29 cellular contexts compared by ENCODE assay signal in genomic region chr1:94555091-94555490, GRCh38. TPM values are rescaled to one million over a fixed set of nuclear protein-coding genes. Genes with fewer than 3 reads are reported as not detected.
"Had no signal": no experiment of that assay in that cellular context is flagged by ENCODE, and none has a peak within 500 bp of the region (broad histone marks: within the 10 kb centered on the region; RNA-seq: fewer than 3 reads in every experiment).

No MANE protein-coding gene starts in this region.

- H3K36me3 Mint-ChIP-seq: immature natural killer cell; memory B cell; naive thymus-derived CD8-positive, alpha-beta T cell; stimulated activated memory B cell treated with anti-CD40 and anti-IgM and Interleukin-4, amounts not matched to agents 10 μg/mL and 1 μg/mL and 100 μg/mL, for 72 hours had no signal

- H3K4me1 ChIP-seq: psoas muscle, sigmoid colon, spleen had no signal

- ATAC-seq: esophagus mucosa; foreskin keratinocyte; gastroesophageal sphincter; heart right ventricle; left lobe of liver; naive thymus-derived CD8-positive, alpha-beta T cell; psoas muscle; right cardiac atrium; stimulated activated memory B cell treated with anti-CD40 and anti-IgM and Interleukin-4, amounts not matched to agents 10 μg/mL and 1 μg/mL and 100 μg/mL, for 72 hours; stimulated activated naive CD8-positive, alpha-beta T cell treated with anti-CD3 and anti-CD28 coated beads, Interleukin-15, Interleukin-2, amounts not matched to agents 100 U/mL and 50 U/mL, for 24 hours had no signal

- H3K4me3 Mint-ChIP-seq: endodermal cell; immature natural killer cell; memory B cell; naive thymus-derived CD8-positive, alpha-beta T cell; nephron progenitor cell; stimulated activated memory B cell treated with anti-CD40 and anti-IgM and Interleukin-4, amounts not matched to agents 10 μg/mL and 1 μg/mL and 100 μg/mL, for 72 hours had no signal

- DNase-seq: cerebellar nuclear complex; effector CD8-positive, alpha-beta T cell; foreskin keratinocyte; heart right ventricle; hypothalamus; immature natural killer cell; midbrain; naive thymus-derived CD8-positive, alpha-beta T cell; nephron progenitor cell; nucleus accumbens; posterior cingulate gyrus; psoas muscle; right cardiac atrium; sigmoid colon; spleen; stimulated activated CD4-positive, alpha-beta T cell treated with anti-CD3 and anti-CD28 coated beads, Interleukin-4, amount 100 ng/mL, for 4 hours; stimulated activated naive CD8-positive, alpha-beta T cell treated with anti-CD3 and anti-CD28 coated beads, Interleukin-15, Interleukin-2, amounts not matched to agents 100 U/mL and 50 U/mL, for 24 hours; substantia nigra; testis had no signal

- H3K4me3 ChIP-seq: gastroesophageal sphincter, heart right ventricle, lung, psoas muscle, sigmoid colon, spleen, testis, tibial nerve, vagina had no signal

- H3K4me1 Mint-ChIP-seq: immature natural killer cell; memory B cell; naive thymus-derived CD8-positive, alpha-beta T cell; stimulated activated memory B cell treated with anti-CD40 and anti-IgM and Interleukin-4, amounts not matched to agents 10 μg/mL and 1 μg/mL and 100 μg/mL, for 72 hours had no signal

- H3K27ac ChIP-seq: epithelial cell of prostate, foreskin keratinocyte, gastroesophageal sphincter, heart right ventricle, psoas muscle, sigmoid colon, spleen, tibial nerve, vagina had no signal

- H3K9me3 ChIP-seq: gastroesophageal sphincter, heart right ventricle, psoas muscle, sigmoid colon, spleen, testis, tibial nerve, vagina had no signal

- H3K27me3 ChIP-seq: foreskin keratinocyte, gastroesophageal sphincter, heart right ventricle, sigmoid colon, spleen, testis, vagina had no signal

- H3K36me3 ChIP-seq: gastroesophageal sphincter, heart right ventricle, sigmoid colon, spleen, tibial nerve, vagina had no signal

- H3K27ac Mint-ChIP-seq: endodermal cell; immature natural killer cell; memory B cell; naive thymus-derived CD8-positive, alpha-beta T cell; nephron progenitor cell; stimulated activated memory B cell treated with anti-CD40 and anti-IgM and Interleukin-4, amounts not matched to agents 10 μg/mL and 1 μg/mL and 100 μg/mL, for 72 hours had no signal

- H3K9me3 Mint-ChIP-seq: endodermal cell, immature natural killer cell, memory B cell, nephron progenitor cell had no signal

RNA-seq across cellular contexts. Expression of gene F3, which starts 13.5 kb away (rescaled TPM):
- total RNA-seq: naive thymus-derived CD8-positive, alpha-beta T cell had no signal
- polyA plus RNA-seq: immature natural killer cell; naive thymus-derived CD8-positive, alpha-beta T cell had no signal
